21 cellular contexts compared by ENCODE assay signal in genomic region chr12:58544281-58544680, GRCh38.
DNase-seq lines count a peak whose midpoint lies in the region; ATAC-seq, FAIRE-seq and TF ChIP-seq lines count a peak whose summit lies in the region.
"Had no signal": no experiment of that assay in that cellular context is flagged by ENCODE, and none has a peak within 500 bp of the region (broad histone marks: within the 10 kb centered on the region; RNA-seq: fewer than 3 reads in every experiment).

No MANE protein-coding gene starts in this region.

- no peaks in the 10 kb centered on the region for H3K79me1 ChIP-seq in H1 (ENCODE audit: low read depth, low read length)

- no peak overlapping the region for H3K14ac ChIP-seq in H1 (ENCODE audit: insufficient read length)

- CTCF ChIA-PET in H1 (lab: Charles Lee; ENCODE audit: partially characterized antibody): no interaction called here

- DNase-seq in GM23338 (ENCODE audit: low spot score) (no peak), H1 (ENCODE audit: low read depth in 1 of 2, low spot score in 2 of 2) (no peak), osteocyte (ENCODE audit: extremely low spot score, unreplicated experiment) (no peak), GM10266 (ENCODE audit: extremely low spot score) (no peak), esophagus squamous epithelium (lab: John Stamatoyannopoulos, UW) (no peak)
- DNase-seq: AML-193; BE2C; CD4-positive, alpha-beta T cell; CD8-positive, alpha-beta memory T cell; DMS 273 treated with DMSO at 0.1 percent for 48 hours; DMS79 treated with DMSO at 0.1 percent for 48 hours; GF-D8 had no signal

- H3K4me3 Mint-ChIP-seq in GM23338 (no peak overlapping the region), osteocyte (ENCODE audit: unreplicated experiment) (no peak overlapping the region)
- H3K4me3 Mint-ChIP-seq: CD14-positive monocyte; CD4-positive, alpha-beta T cell; CD8-positive, alpha-beta memory T cell had no signal

- POLR2A ChIA-PET in H1 (lab: Charles Lee; ENCODE audit: partially characterized antibody): no interaction called here

- no peaks in the 10 kb centered on the region for H3K79me2 ChIP-seq in GM23338 (replicated peaks; ENCODE audit: insufficient read depth)
- no peaks in the 10 kb centered on the region for H3K79me2 ChIP-seq in H1 (ENCODE audit: control insufficient read depth in 1 of 2, insufficient read depth in 2 of 2, low read length in 2 of 2)

- H3K4me2 ChIP-seq in GM23338 (peak overlapping the region; percentile 21; the same call in 1 of the 2 replicates), H1 (ENCODE audit: insufficient read depth in 1 of 2, low read depth in 2 of 2, low read length in 2 of 2) (no peak overlapping the region)
- H3K4me2 ChIP-seq: BLaER1 treated with 17β-estradiol and CSF1 and Interleukin-3, amounts not matched to agents 10 nM and 100 nM had no signal

- TF ChIP-seq RAD21 in H1 (IDR thresholded peaks at IDR 0.05 in 1 of 2, conservative IDR thresholded peaks at IDR 0.05 in 1 of 2; ENCODE audit: low read depth in 2 of 2, low read length in 2 of 2): no peak

- intact Hi-C loops in esophagus squamous epithelium (cut with DNase I): loop anchor here (10.0 kb wide), 2 partner anchors 541 to 611 kb away; no protein-coding TSS in a partner anchor

- no peaks in the 10 kb centered on the region for H3F3A ChIP-seq in GM23338 (replicated peaks; ENCODE audit: low read depth)

- no peak overlapping the region for H4K5ac ChIP-seq in H1 (ENCODE audit: insufficient read length, low read depth, low read length)

- TF ChIP-seq EP300 in H1 (IDR thresholded peaks at IDR 0.05; ENCODE audit: borderline replicate concordance in 1 of 2, low read depth in 2 of 2, low read length in 2 of 2): no peak

- 53% methylated on average over 1 of the region's 1 CpG; no CpG with 5 or more reads in 1 of the 2 experiments for WGBS in H1 (ENCODE audit: extremely low coverage in 1 of 2, insufficient coverage in 1 of 2, insufficient read length in 1 of 2, insufficient replicate concordance in 2 of 2, low coverage in 1 of 2, low lambda C conversion rate in 2 of 2, missing lambda C conversion rate in 1 of 2), 2 experiments
- WGBS in esophagus squamous epithelium, 2 donors: 65 to 88% methylated on average over 1 of the region's 1 CpG

- no peak overlapping the region for H3K4ac ChIP-seq in H1 (replicated peaks; ENCODE audit: insufficient read length, low read depth, low read length)

- H3K27me3 Mint-ChIP-seq in GM23338 (ENCODE audit: insufficient read depth, low read depth, poor library complexity): no peaks in the 10 kb centered on the region
- no peaks in the 10 kb centered on the region for H3K27me3 Mint-ChIP-seq in osteocyte (ENCODE audit: unreplicated experiment)

- H3K27ac ChIP-seq in GM23338 (ENCODE audit: low read depth) (no peak overlapping the region), HUES6 (ENCODE audit: low read depth, low read length) (no peak overlapping the region), H1 (ENCODE audit: low read depth, low read length) (no peak overlapping the region), esophagus squamous epithelium (no peak overlapping the region)
- H3K27ac ChIP-seq: 22Rv1; BLaER1 treated with 17β-estradiol and CSF1 and Interleukin-3, amounts not matched to agents 10 nM and 100 nM had no signal

- peaks cover 9% of the 10 kb centered on the region for H3K9me2 ChIP-seq in GM23338 (ENCODE audit: insufficient read depth)

- no peak overlapping the region for H4K91ac ChIP-seq in H1 (replicated peaks; ENCODE audit: insufficient read length, low read length)

- H3K36me3 ChIP-seq in GM23338 (ENCODE audit: insufficient read depth) (no peaks in the 10 kb centered on the region), HUES6 (ENCODE audit: control insufficient read depth, insufficient read depth, low read length) (no peaks in the 10 kb centered on the region), H1 (ENCODE audit: control insufficient read depth in 2 of 4, insufficient read depth in 4 of 4, low read length in 3 of 4) (no peaks in the 10 kb centered on the region), esophagus squamous epithelium (no peaks in the 10 kb centered on the region)
- H3K36me3 ChIP-seq: BE2C; BLaER1 treated with 17β-estradiol and CSF1 and Interleukin-3, amounts not matched to agents 10 nM and 100 nM; HAP-1 had no signal

- TF ChIP-seq CTCF in GM23338 (conservative IDR thresholded peaks at IDR 0.05; ENCODE audit: low read depth in 2 of 2) (no peak), H1 (IDR thresholded peaks at IDR 0.05; ENCODE audit: control extremely low read depth in 1 of 3, insufficient read depth in 1 of 3, low read depth in 1 of 3, low read length in 3 of 3) (no peak), osteocyte (IDR thresholded peaks at IDR 0.05) (no peak), GM10266 (IDR thresholded peaks at IDR 0.05; ENCODE audit: control insufficient read depth, insufficient read depth, low read depth, missing control alignments) (no peak), esophagus squamous epithelium (IDR thresholded peaks at IDR 0.05) (no peak)

- no peak overlapping the region for H3K23ac ChIP-seq in H1 (ENCODE audit: insufficient read length)

- H3K4me3 ChIP-seq in GM23338 (no peak overlapping the region), HUES6 (ENCODE audit: low read depth, low read length) (no peak overlapping the region), H1 (ENCODE audit: extremely low read depth in 1 of 4, insufficient read depth in 2 of 4, low read depth in 3 of 4, low read length in 4 of 4) (no peak overlapping the region), esophagus squamous epithelium (no peak overlapping the region)
- H3K4me3 ChIP-seq: BLaER1 treated with 17β-estradiol and CSF1 and Interleukin-3, amounts not matched to agents 10 nM and 100 nM; HAP-1 had no signal

- H3K9me3 ChIP-seq in HUES6 (ENCODE audit: control insufficient read depth, insufficient read depth, low read depth, low read length) (peaks cover 5% of the 10 kb centered on the region; the same call in 1 of the 2 replicates), H1 (ENCODE audit: insufficient read depth in 2 of 2, low read depth in 1 of 2, low read length in 1 of 2) (no peaks in the 10 kb centered on the region), esophagus squamous epithelium (no peaks in the 10 kb centered on the region)
- H3K9me3 ChIP-seq: BE2C; BLaER1 treated with 17β-estradiol and CSF1 and Interleukin-3, amounts not matched to agents 10 nM and 100 nM; HAP-1 had no signal

- H3K18ac ChIP-seq in H1 (ENCODE audit: extremely low read depth, low read length): no peak overlapping the region

- no peaks in the 10 kb centered on the region for H4K20me1 ChIP-seq in GM23338 (replicated peaks; ENCODE audit: insufficient read depth)
- H4K20me1 ChIP-seq in H1 (replicated peaks in 1 of 2; ENCODE audit: control insufficient read depth in 1 of 2, insufficient read depth in 2 of 2, low read length in 2 of 2): no peaks in the 10 kb centered on the region
- H4K20me1 ChIP-seq: BLaER1 treated with 17β-estradiol and CSF1 and Interleukin-3, amounts not matched to agents 10 nM and 100 nM had no signal

- no peak overlapping the region for H2BK15ac ChIP-seq in H1 (ENCODE audit: low read length)

- H4K8ac ChIP-seq in H1 (ENCODE audit: extremely low read depth, insufficient read depth, low read length): no peak overlapping the region

- peak overlapping the region; percentile 26; the same call in 1 of the 2 replicates for H3K27ac Mint-ChIP-seq in GM23338
- H3K27ac Mint-ChIP-seq in osteocyte (ENCODE audit: unreplicated experiment): peak overlapping the region; percentile 46
- H3K27ac Mint-ChIP-seq: CD14-positive monocyte; CD4-positive, alpha-beta T cell; CD8-positive, alpha-beta memory T cell had no signal

- H2AK5ac ChIP-seq in H1 (ENCODE audit: low read depth, low read length): no peak overlapping the region

- no peaks in the 10 kb centered on the region for H3K27me3 ChIP-seq in GM23338 (ENCODE audit: insufficient read depth)
- no peaks in the 10 kb centered on the region for H3K27me3 ChIP-seq in HUES6 (ENCODE audit: control insufficient read depth, insufficient read depth, low read length)
- no peaks in the 10 kb centered on the region for H3K27me3 ChIP-seq in H1 (replicated peaks in 1 of 4; ENCODE audit: control insufficient read depth in 3 of 4, extremely low read depth in 1 of 4, insufficient read depth in 3 of 4, low read length in 3 of 4)
- H3K27me3 ChIP-seq in esophagus squamous epithelium: no peaks in the 10 kb centered on the region
- H3K27me3 ChIP-seq: BE2C; BLaER1 treated with 17β-estradiol and CSF1 and Interleukin-3, amounts not matched to agents 10 nM and 100 nM had no signal

- H3K4me1 Mint-ChIP-seq in GM23338: peaks cover 29% of the 10 kb centered on the region
- peaks cover 37% of the 10 kb centered on the region for H3K4me1 Mint-ChIP-seq in osteocyte (ENCODE audit: unreplicated experiment)
- H3K4me1 Mint-ChIP-seq: CD14-positive monocyte; CD8-positive, alpha-beta memory T cell had no signal

- peak overlapping the region; percentile 17 for H3K9ac ChIP-seq in HUES6 (ENCODE audit: low read length)
- no peak overlapping the region for H3K9ac ChIP-seq in H1 (replicated peaks in 1 of 4; ENCODE audit: extremely low read depth in 1 of 4, low read depth in 3 of 4, low read length in 3 of 4)
- H3K9ac ChIP-seq: BLaER1 treated with 17β-estradiol and CSF1 and Interleukin-3, amounts not matched to agents 10 nM and 100 nM had no signal

- H3K23me2 ChIP-seq in H1 (ENCODE audit: low read depth, low read length): no peaks in the 10 kb centered on the region; the same call in 1 of the 2 replicates

- no peak overlapping the region for H3K56ac ChIP-seq in H1 (replicated peaks; ENCODE audit: insufficient read length, low read depth, low read length)

- no peak overlapping the region for H2BK12ac ChIP-seq in H1 (ENCODE audit: low read depth, low read length)

- H3K36me3 Mint-ChIP-seq in GM23338 (ENCODE audit: low read depth) (0 out of 3 replicates have a peak, but pooled peaks cover 6% of the 10 kb centered on the region), osteocyte (ENCODE audit: unreplicated experiment) (peaks cover 11% of the 10 kb centered on the region)
- H3K36me3 Mint-ChIP-seq: CD14-positive monocyte; CD8-positive, alpha-beta memory T cell had no signal

- H3K9me3 Mint-ChIP-seq in GM23338 (no peaks in the 10 kb centered on the region), osteocyte (ENCODE audit: unreplicated experiment) (peaks cover 16% of the 10 kb centered on the region)
- H3K9me3 Mint-ChIP-seq: CD4-positive, alpha-beta T cell had no signal

- TF ChIP-seq POLR2A in H1 (IDR thresholded peaks at IDR 0.05; ENCODE audit: control extremely low read depth in 1 of 2, low read depth in 2 of 2, low read length in 2 of 2) (no peak), esophagus squamous epithelium (IDR thresholded peaks at IDR 0.05) (no peak)

- FAIRE-seq in H1 (lab: Jason Lieb, UNC): no peak
- FAIRE-seq: A204.1, D721Med, GM12892 had no signal

- H2BK120ac ChIP-seq in H1 (replicated peaks; ENCODE audit: low read depth, low read length): no peak overlapping the region

- no peak overlapping the region for H2BK5ac ChIP-seq in H1 (ENCODE audit: low read depth, low read length)

- ATAC-seq in GM23338: no peak
- ATAC-seq in HG02588 (IDR thresholded peaks at IDR 0.05; ENCODE audit: unreplicated experiment): no peak

- H3K4me1 ChIP-seq in GM23338 (ENCODE audit: insufficient read depth): peaks cover 18% of the 10 kb centered on the region
- peaks cover 24% of the 10 kb centered on the region for H3K4me1 ChIP-seq in HUES6 (ENCODE audit: control insufficient read depth, insufficient read depth, low read length)
- peaks cover 0 to 4% (median 1%) of the 10 kb centered on the region in 4 experiments; a peak in 3 of 7 replicates for H3K4me1 ChIP-seq in H1 (replicated peaks in 1 of 4; ENCODE audit: control insufficient read depth in 3 of 4, insufficient read depth in 4 of 4, low read length in 3 of 4)
- H3K4me1 ChIP-seq in esophagus squamous epithelium: peaks cover 0 to 19% (median 3%) of the 10 kb centered on the region in 3 donors
- H3K4me1 ChIP-seq: BE2C; BLaER1 treated with 17β-estradiol and CSF1 and Interleukin-3, amounts not matched to agents 10 nM and 100 nM; HAP-1 had no signal

- 0 out of 2 replicates have a peak overlapping the region, but pooled peaks have one; percentile 36 for H2BK20ac ChIP-seq in H1 (ENCODE audit: low read length)

- peak overlapping the region; percentile 30; the same call in 1 of the 2 replicates for H2AFZ ChIP-seq in GM23338
- no peak overlapping the region for H2AFZ ChIP-seq in H1 (ENCODE audit: low read length)
